ENCODE assay signal across 30 cellular contexts in the genomic region with DNA sequence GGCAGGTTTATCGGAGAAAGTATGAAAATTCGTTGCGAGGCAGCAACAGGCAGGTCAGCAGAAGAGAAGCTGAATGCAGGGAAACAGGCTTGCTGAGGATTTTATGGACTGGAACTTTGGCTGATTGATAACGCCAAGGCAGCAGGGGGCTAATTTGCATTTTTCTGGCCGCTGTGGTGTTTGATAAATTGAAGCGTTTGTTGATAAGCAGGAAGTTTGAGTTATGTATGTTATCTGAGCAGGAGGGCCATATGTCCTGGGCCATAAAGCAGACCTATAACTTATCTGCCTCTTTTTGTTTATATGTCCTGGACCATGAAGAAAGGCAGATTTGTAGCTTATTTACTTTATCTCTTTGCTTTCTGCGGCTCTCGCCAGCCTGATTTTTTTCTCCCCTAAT.
"Had no signal": no experiment of that assay in that cellular context is flagged by ENCODE, and none has a peak within 500 bp of the region (broad histone marks: within the 10 kb centered on the region; RNA-seq: fewer than 3 reads in every experiment).

No MANE protein-coding gene starts in this region.

- H3K4me1 ChIP-seq: body of pancreas, esophagus squamous epithelium had no signal

- ATAC-seq: activated CD4-positive, CD25-positive, alpha-beta regulatory T cell treated with anti-CD3 and anti-CD28 coated beads, Interleukin-2, amount 50 U/mL, for 24 hours; activated CD8-positive, alpha-beta T cell treated with anti-CD3 and anti-CD28 coated beads for 36 hours; activated T-cell treated with anti-CD3 and anti-CD28 coated beads, Interleukin-2, amount 50 U/mL, for 4 hours; activated T-helper 17 cell treated with anti-CD3 and anti-CD28 coated beads, Interleukin-2, amount 50 U/mL, for 72 hours; body of pancreas; T-helper 17 cell had no signal

- H3K27me3 ChIP-seq: body of pancreas, esophagus squamous epithelium had no signal

- H3K4me3 ChIP-seq: body of pancreas, esophagus squamous epithelium had no signal

- FAIRE-seq: colon, endometrium, endothelial cell of umbilical vein, frontal cortex had no signal

- H3K9me3 ChIP-seq: body of pancreas, esophagus squamous epithelium had no signal

- H3K36me3 ChIP-seq: esophagus squamous epithelium had no signal

- DNase-seq: activated B cell treated with CpG ODN at 0.5 μM for 24 hours; activated CD4-positive, alpha-beta T cell treated with anti-CD3 and anti-CD28 coated beads for 48 hours; activated CD4-positive, alpha-beta T cell treated with anti-CD3 and anti-CD28 coated beads, Interleukin-2, amount 50 U/mL, for 1 hour; activated CD4-positive, alpha-beta T cell treated with anti-CD3 and anti-CD28 coated beads, Interleukin-2, amount 50 U/mL, for 48 hours; activated CD8-positive, alpha-beta memory T cell treated with anti-CD3 and anti-CD28 coated beads for 24 hours; activated CD8-positive, alpha-beta T cell treated with anti-CD3 and anti-CD28 coated beads for 36 hours; activated effector memory CD4-positive, alpha-beta T cell treated with Interleukin-2 at 50 U/mL for 16 hours; activated gamma-delta T cell treated with Interleukin-2 at 50 U/mL for 16 hours; activated naive CD4-positive, alpha-beta T cell treated with anti-CD3 and anti-CD28 coated beads, Interleukin-2, amount 50 U/mL, for 16 hours; activated naive CD4-positive, alpha-beta T cell treated with Interleukin-2 at 50 U/mL for 16 hours; activated T-cell treated with anti-CD3 and anti-CD28 coated beads, Interleukin-2, amount 50 U/mL, for 4 hours; amygdala; aorta; body of pancreas; caudate nucleus; cortex of kidney; dermis blood vessel endothelial cell; effector CD8-positive, alpha-beta T cell; esophagus squamous epithelium; foreskin fibroblast; head of caudate nucleus; T-helper 1 cell; T-helper 17 cell had no signal

- H3K27ac ChIP-seq: body of pancreas, epithelial cell of prostate, esophagus squamous epithelium had no signal
